In genomic region chr6:138106665-138107077, GRCh38 we compare ENCODE assay signal across 8 cellular contexts. TPM values are rescaled to one million over a fixed set of nuclear protein-coding genes. Genes with fewer than 3 reads are reported as not detected.
DNase-seq lines count a peak whose midpoint lies in the region; ATAC-seq and TF ChIP-seq lines count a peak whose summit lies in the region.

No MANE protein-coding gene starts in this region.

- peak overlapping the region; percentile 86 for H3K27ac Mint-ChIP-seq in T-helper 17 cell

- H3K4me1 ChIP-seq in gastrocnemius medialis, result peaks cover 0 to 3% of the 10 kb centered on the region in 2 donors

- TF ChIP-seq CTCF in GM13977 (IDR thresholded peaks at IDR 0.05; ENCODE audit: extremely low read depth, insufficient read depth, missing control alignments) (no peak), foreskin fibroblast (IDR thresholded peaks at IDR 0.05; ENCODE audit: low read depth, low read length) (no peak), gastrocnemius medialis (IDR thresholded peaks at IDR 0.05 in 4 of 5, conservative IDR thresholded peaks at IDR 0.05 in 1 of 5) (no peak)

- H3K4me3 ChIP-seq in foreskin fibroblast (ENCODE audit: low read depth in 1 of 2, low read length in 2 of 2), result peak overlapping the region; percentile 61 to 69
- peak overlapping the region; percentile 63 to 68 (median 66) for H3K4me3 ChIP-seq in gastrocnemius medialis

- TF ChIP-seq POLR2A in gastrocnemius medialis (IDR thresholded peaks at IDR 0.05), result no peak

- H3K27me3 Mint-ChIP-seq in T-helper 17 cell, result peaks cover 11% of the 10 kb centered on the region

- H3K27me3 ChIP-seq in gastrocnemius medialis, result peaks cover 26 to 43% (median 31%) of the 10 kb centered on the region in 3 donors

- no peak for ATAC-seq in T-helper 17 cell
- no peak for ATAC-seq in gastrocnemius medialis
- no peak for ATAC-seq in HG03342 (IDR thresholded peaks at IDR 0.05; ENCODE audit: unreplicated experiment)
- ATAC-seq in HG03457 (IDR thresholded peaks at IDR 0.05; ENCODE audit: unreplicated experiment), result no peak

- H3K9me3 ChIP-seq in T-helper 17 cell (ENCODE audit: control insufficient read depth, low read length, poor library complexity, severe bottlenecking) (no peaks in the 10 kb centered on the region), gastrocnemius medialis (no peaks in the 10 kb centered on the region)

- peaks cover 4% of the 10 kb centered on the region for H3K36me3 Mint-ChIP-seq in T-helper 17 cell (ENCODE audit: low read depth)

- intact Hi-C loops in gastrocnemius medialis (cut with DNase I; ENCODE audit: low total_unique reads), result loop anchor here (5.0 kb wide), 2 partner anchors 399 to 666 kb away; partner anchors contain the start of gene CCDC28A

- no peaks in the 10 kb centered on the region for H3K36me3 ChIP-seq in gastrocnemius medialis

- in situ Hi-C loops in GM13977 (cut with MboI; ENCODE audit: low pct_unique_long_range_greater_than_20kb, low sequenced_read_pairs, unreplicated experiment) (no loop called here), gastrocnemius medialis (cut with MboI; ENCODE audit: low sequenced_read_pairs in 4 of 4) (loop anchor here in 2 of 4 donors (25.0 kb wide), 2 partner anchors 394 to 656 kb away; partner anchors contain the start of gene CCDC28A (in 1 of the 2))

- peak overlapping the region; percentile 96 for H3K4me3 Mint-ChIP-seq in T-helper 17 cell

- peak overlapping the region in 1 of 4 donors; percentile 45 for H3K27ac ChIP-seq in gastrocnemius medialis

- H3K4me1 Mint-ChIP-seq in T-helper 17 cell, result peaks cover 29% of the 10 kb centered on the region

- peak; percentile 23 for DNase-seq in GM13977 (ENCODE audit: low spot score)
- no peak for DNase-seq in T-helper 17 cell
- DNase-seq in foreskin fibroblast, result no peak
- DNase-seq in gastrocnemius medialis, result no peak
- no peak for DNase-seq in NOMO-1 (lab: John Stamatoyannopoulos, UW; ENCODE audit: unreplicated experiment in 2 of 2)
- no peak for DNase-seq in SIG-M5 (lab: John Stamatoyannopoulos, UW)

RNA-seq across cellular contexts. Expression of gene PERP, which starts 0.5 kb away (rescaled TPM):
- total RNA-seq in T-helper 17 cell (1 to 10 TPM; 4.3 to 5.7 TPM), gastrocnemius medialis (1 to 10 TPM; 1.5 to 3.1 (median 2.1) TPM)

RNA-seq across cellular contexts. Expression of gene ARFGEF3, which starts 55.1 kb away (rescaled TPM):
- total RNA-seq in T-helper 17 cell (under 1 TPM in 1 of 2 donors, not detected in 1; 0.03 TPM), gastrocnemius medialis (under 1 TPM; 0.40 to 0.78 (median 0.52) TPM)
